9 cellular contexts compared by ENCODE assay signal in genomic region chr12:33588082-33588712, GRCh38.
A peak's percentile ranks its signal among the peaks of the same experiment; 100 is the strongest.
DNase-seq lines count a peak whose midpoint lies in the region; ATAC-seq and TF ChIP-seq lines count a peak whose summit lies in the region.
"Had no signal": no experiment of that assay in that cellular context is flagged by ENCODE, and none has a peak within 500 bp of the region (broad histone marks: within the 10 kb centered on the region; RNA-seq: fewer than 3 reads in every experiment).

No MANE protein-coding gene starts in this region.

- H3K9me3 Mint-ChIP-seq in stimulated activated memory B cell treated with anti-CD40 and anti-IgM and Interleukin-4, amounts not matched to agents 10 μg/mL and 1 μg/mL and 100 μg/mL, for 72 hours: peaks cover 3% of the 10 kb centered on the region

- H3K36me3 Mint-ChIP-seq in stimulated activated memory B cell treated with anti-CD40 and anti-IgM and Interleukin-4, amounts not matched to agents 10 μg/mL and 1 μg/mL and 100 μg/mL, for 72 hours: no peaks in the 10 kb centered on the region
- H3K36me3 Mint-ChIP-seq: CD4-positive, CD25-positive, alpha-beta regulatory T cell had no signal

- H3K4me3 Mint-ChIP-seq in stimulated activated memory B cell treated with anti-CD40 and anti-IgM and Interleukin-4, amounts not matched to agents 10 μg/mL and 1 μg/mL and 100 μg/mL, for 72 hours: no peak overlapping the region
- H3K4me3 Mint-ChIP-seq: CD4-positive, CD25-positive, alpha-beta regulatory T cell had no signal

- ATAC-seq in GM21737 (IDR thresholded peaks at IDR 0.05; ENCODE audit: unreplicated experiment) (peak; percentile 85), esophagus mucosa (peak; percentile 84)
- ATAC-seq in stimulated activated memory B cell treated with anti-CD40 and anti-IgM and Interleukin-4, amounts not matched to agents 10 μg/mL and 1 μg/mL and 100 μg/mL, for 72 hours: peak; percentile 27

- no peak overlapping the region for H3K4me3 ChIP-seq in AG10803 (ENCODE audit: low read length)

- DNase-seq in AG10803 (ENCODE audit: low read depth) (peak; percentile 6), Kasumi-1 (lab: John Stamatoyannopoulos, UW) (peak; percentile 12 to 32), UCSD-AML1 (lab: John Stamatoyannopoulos, UW; ENCODE audit: unreplicated experiment) (no peak), posterior cingulate gyrus (no peak), NCI-H1930 (lab: John Stamatoyannopoulos, UW) (no peak)
- DNase-seq: CD4-positive, CD25-positive, alpha-beta regulatory T cell had no signal

- intact Hi-C loops in posterior cingulate gyrus (cut with DNase I): no loop called here

- H3K4me1 Mint-ChIP-seq in stimulated activated memory B cell treated with anti-CD40 and anti-IgM and Interleukin-4, amounts not matched to agents 10 μg/mL and 1 μg/mL and 100 μg/mL, for 72 hours: peaks cover 5% of the 10 kb centered on the region
- H3K4me1 Mint-ChIP-seq: CD4-positive, CD25-positive, alpha-beta regulatory T cell had no signal

- no peak for TF ChIP-seq CTCF in AG10803 (conservative IDR thresholded peaks at IDR 0.05; ENCODE audit: low read length)

- H3K27ac Mint-ChIP-seq in stimulated activated memory B cell treated with anti-CD40 and anti-IgM and Interleukin-4, amounts not matched to agents 10 μg/mL and 1 μg/mL and 100 μg/mL, for 72 hours: no peak overlapping the region
- H3K27ac Mint-ChIP-seq: CD4-positive, CD25-positive, alpha-beta regulatory T cell had no signal

- no peaks in the 10 kb centered on the region for H3K27me3 Mint-ChIP-seq in stimulated activated memory B cell treated with anti-CD40 and anti-IgM and Interleukin-4, amounts not matched to agents 10 μg/mL and 1 μg/mL and 100 μg/mL, for 72 hours
- H3K27me3 Mint-ChIP-seq: CD4-positive, CD25-positive, alpha-beta regulatory T cell had no signal

Comparison
In these comparisons a context has a peak if more than half of its experiments do, and no peak if none do; other contexts are left out.
1. DNase-seq: peak in AG10803 (single experiment) and Kasumi-1 (2 of 2); none in UCSD-AML1 (single experiment), posterior cingulate gyrus (0 of 10) and NCI-H1930 (0 of 2).
2. ATAC-seq: peak in every context shown above with its lines; median percentile 85 in GM21737; 84 in esophagus mucosa; 27 in stimulated activated memory B cell treated with anti-CD40 and anti-IgM and Interleukin-4, amounts not matched to agents 10 μg/mL and 1 μg/mL and 100 μg/mL, for 72 hours.